ENCODE assay signal across 1 cellular context in the genomic region with DNA sequence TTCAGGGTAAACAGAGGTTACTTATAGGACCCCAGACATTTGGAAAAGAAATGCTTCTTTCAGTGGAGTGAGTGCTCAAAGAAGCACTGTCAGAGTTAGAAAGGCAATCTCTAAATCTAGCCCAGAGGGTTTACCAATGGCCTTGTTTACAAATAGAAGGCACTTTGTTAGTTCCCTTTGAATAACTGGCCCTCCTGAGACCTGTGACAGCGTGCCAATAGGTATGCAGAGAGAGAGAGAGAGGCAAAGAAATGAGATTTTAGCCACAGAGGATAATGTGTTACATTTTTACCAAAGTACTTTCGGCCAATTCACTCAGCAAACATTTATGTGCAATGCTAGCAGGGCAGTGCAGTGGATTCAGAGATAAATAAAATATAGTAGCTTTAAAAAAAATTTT.
TF ChIP-seq lines count a peak whose summit lies in the region.

No MANE protein-coding gene starts in this region.

TF ChIP-seq in HepG2, 621 proteins besides CTCF, POLR2A, EP300 and RAD21 (continued from another document):
- TF ChIP-seq, protein P1, sequence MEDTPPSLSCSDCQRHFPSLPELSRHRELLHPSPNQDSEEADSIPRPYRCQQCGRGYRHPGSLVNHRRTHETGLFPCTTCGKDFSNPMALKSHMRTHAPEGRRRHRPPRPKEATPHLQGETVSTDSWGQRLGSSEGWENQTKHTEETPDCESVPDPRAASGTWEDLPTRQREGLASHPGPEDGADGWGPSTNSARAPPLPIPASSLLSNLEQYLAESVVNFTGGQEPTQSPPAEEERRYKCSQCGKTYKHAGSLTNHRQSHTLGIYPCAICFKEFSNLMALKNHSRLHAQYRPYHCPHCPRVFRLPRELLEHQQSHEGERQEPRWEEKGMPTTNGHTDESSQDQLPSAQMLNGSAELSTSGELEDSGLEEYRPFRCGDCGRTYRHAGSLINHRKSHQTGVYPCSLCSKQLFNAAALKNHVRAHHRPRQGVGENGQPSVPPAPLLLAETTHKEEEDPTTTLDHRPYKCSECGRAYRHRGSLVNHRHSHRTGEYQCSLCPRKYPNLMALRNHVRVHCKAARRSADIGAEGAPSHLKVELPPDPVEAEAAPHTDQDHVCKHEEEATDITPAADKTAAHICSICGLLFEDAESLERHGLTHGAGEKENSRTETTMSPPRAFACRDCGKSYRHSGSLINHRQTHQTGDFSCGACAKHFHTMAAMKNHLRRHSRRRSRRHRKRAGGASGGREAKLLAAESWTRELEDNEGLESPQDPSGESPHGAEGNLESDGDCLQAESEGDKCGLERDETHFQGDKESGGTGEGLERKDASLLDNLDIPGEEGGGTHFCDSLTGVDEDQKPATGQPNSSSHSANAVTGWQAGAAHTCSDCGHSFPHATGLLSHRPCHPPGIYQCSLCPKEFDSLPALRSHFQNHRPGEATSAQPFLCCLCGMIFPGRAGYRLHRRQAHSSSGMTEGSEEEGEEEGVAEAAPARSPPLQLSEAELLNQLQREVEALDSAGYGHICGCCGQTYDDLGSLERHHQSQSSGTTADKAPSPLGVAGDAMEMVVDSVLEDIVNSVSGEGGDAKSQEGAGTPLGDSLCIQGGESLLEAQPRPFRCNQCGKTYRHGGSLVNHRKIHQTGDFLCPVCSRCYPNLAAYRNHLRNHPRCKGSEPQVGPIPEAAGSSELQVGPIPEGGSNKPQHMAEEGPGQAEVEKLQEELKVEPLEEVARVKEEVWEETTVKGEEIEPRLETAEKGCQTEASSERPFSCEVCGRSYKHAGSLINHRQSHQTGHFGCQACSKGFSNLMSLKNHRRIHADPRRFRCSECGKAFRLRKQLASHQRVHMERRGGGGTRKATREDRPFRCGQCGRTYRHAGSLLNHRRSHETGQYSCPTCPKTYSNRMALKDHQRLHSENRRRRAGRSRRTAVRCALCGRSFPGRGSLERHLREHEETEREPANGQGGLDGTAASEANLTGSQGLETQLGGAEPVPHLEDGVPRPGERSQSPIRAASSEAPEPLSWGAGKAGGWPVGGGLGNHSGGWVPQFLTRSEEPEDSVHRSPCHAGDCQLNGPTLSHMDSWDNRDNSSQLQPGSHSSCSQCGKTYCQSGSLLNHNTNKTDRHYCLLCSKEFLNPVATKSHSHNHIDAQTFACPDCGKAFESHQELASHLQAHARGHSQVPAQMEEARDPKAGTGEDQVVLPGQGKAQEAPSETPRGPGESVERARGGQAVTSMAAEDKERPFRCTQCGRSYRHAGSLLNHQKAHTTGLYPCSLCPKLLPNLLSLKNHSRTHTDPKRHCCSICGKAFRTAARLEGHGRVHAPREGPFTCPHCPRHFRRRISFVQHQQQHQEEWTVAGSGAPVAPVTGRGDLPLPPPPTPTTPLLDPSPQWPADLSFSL (CRISPR knock-in tag; IDR thresholded peaks at IDR 0.05) = no peak
- TF ChIP-seq NFRKB (IDR thresholded peaks at IDR 0.05) (no peak), ZFX (CRISPR knock-in tag; IDR thresholded peaks at IDR 0.05; ENCODE audit: low read depth) (no peak)
TF ChIP-seq in HepG2: peak in this region for 0.
